8 cellular contexts compared by ENCODE assay signal in the genomic region with DNA sequence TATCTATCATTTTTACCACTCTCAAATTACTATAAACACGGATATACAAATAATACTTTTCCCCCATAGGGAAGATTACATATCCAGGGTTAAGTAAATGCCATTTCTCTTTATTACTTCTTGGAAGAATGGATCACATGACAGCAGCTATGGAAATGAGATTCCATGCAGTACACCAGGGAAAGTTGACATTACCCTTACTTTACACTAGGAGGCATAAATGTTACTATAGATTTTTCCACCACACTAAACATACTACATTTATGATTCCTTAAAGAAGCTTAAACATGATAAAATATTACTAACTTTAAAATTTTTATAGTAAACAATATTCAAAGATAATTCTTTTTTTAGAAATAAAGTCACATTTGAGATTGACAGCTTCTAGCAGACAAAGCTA.
DNase-seq lines count a peak whose midpoint lies in the region; ATAC-seq and TF ChIP-seq lines count a peak whose summit lies in the region.

No MANE protein-coding gene starts in this region.

- no peaks in the 10 kb centered on the region for H3K27me3 ChIP-seq in stomach

- intact Hi-C loops in stomach (cut with DNase I; ENCODE audit: low total_unique reads): no loop called here
- intact Hi-C loops in activated CD8-positive, alpha-beta T cell treated with anti-CD3 and anti-CD28 coated beads for 36 hours (cut with micrococcal nuclease): no loop called here

- 14 to 59% (median 40%) methylated on average over 1 of the region's 1 CpG for WGBS in stomach, 5 donors

- no peaks in the 10 kb centered on the region for H3K27me3 Mint-ChIP-seq in endothelial cell (ENCODE audit: unreplicated experiment)
- no peaks in the 10 kb centered on the region for H3K27me3 Mint-ChIP-seq in activated CD8-positive, alpha-beta T cell treated with anti-CD3 and anti-CD28 coated beads for 36 hours

- TF ChIP-seq EP300 in stomach (IDR thresholded peaks at IDR 0.05): no peak

- H3K9me3 ChIP-seq in stomach: peaks cover 0 to 4% (median 0%) of the 10 kb centered on the region in 4 donors

- peak; percentile 20 for DNase-seq in NCI-H510A treated with DMSO at 0.1 percent for 48 hours (lab: John Stamatoyannopoulos, UW)
- DNase-seq in NCI-H510A (lab: John Stamatoyannopoulos, UW): no peak
- DNase-seq in NCI-H1105 (lab: John Stamatoyannopoulos, UW): peak; percentile 12
- no peak for DNase-seq in endothelial cell (ENCODE audit: low spot score)
- DNase-seq in stomach: no peak
- DNase-seq in activated CD8-positive, alpha-beta T cell treated with anti-CD3 and anti-CD28 coated beads for 36 hours: no peak
- no peak for DNase-seq in stimulated activated CD4-positive, alpha-beta T cell treated with anti-CD3 and anti-CD28 coated beads, Interleukin-2, amount 100 ng/mL, for 24 hours
- DNase-seq in mesenteric fat pad (ENCODE audit: low spot score): no peak

- POLR2A ChIA-PET in activated CD8-positive, alpha-beta T cell treated with anti-CD3 and anti-CD28 coated beads for 36 hours (lab: Charles Lee): interaction anchor here (0.6 kb wide), 2 partner anchors 17 to 38 kb away, joined by 3 read pairs; no protein-coding TSS in a partner anchor

- H3K4me3 ChIP-seq in stomach: no peak overlapping the region

- CTCF ChIA-PET in activated CD8-positive, alpha-beta T cell treated with anti-CD3 and anti-CD28 coated beads for 36 hours (lab: Charles Lee): interaction anchor here (1.5 kb wide), 1 partner anchor 9 kb away, joined by 4 read pairs; no protein-coding TSS in a partner anchor

- peak; percentile 58 for TF ChIP-seq CTCF in endothelial cell (IDR thresholded peaks at IDR 0.05; ENCODE audit: unreplicated experiment)
- TF ChIP-seq CTCF in stomach (IDR thresholded peaks at IDR 0.05): peak in 5 of 7 experiments; percentile 9 to 44 (median 28)
- TF ChIP-seq CTCF in activated CD8-positive, alpha-beta T cell treated with anti-CD3 and anti-CD28 coated beads for 36 hours (IDR thresholded peaks at IDR 0.05): no peak

- H3K27ac ChIP-seq in stomach: no peak overlapping the region

- no peak overlapping the region for H3K27ac Mint-ChIP-seq in endothelial cell (ENCODE audit: unreplicated experiment)
- no peak overlapping the region for H3K27ac Mint-ChIP-seq in activated CD8-positive, alpha-beta T cell treated with anti-CD3 and anti-CD28 coated beads for 36 hours

- H3K36me3 ChIP-seq in stomach: no peaks in the 10 kb centered on the region

- H3K4me3 Mint-ChIP-seq in endothelial cell (ENCODE audit: unreplicated experiment): no peak overlapping the region
- H3K4me3 Mint-ChIP-seq in activated CD8-positive, alpha-beta T cell treated with anti-CD3 and anti-CD28 coated beads for 36 hours: no peak overlapping the region

- H3K4me1 Mint-ChIP-seq in endothelial cell (ENCODE audit: unreplicated experiment): no peaks in the 10 kb centered on the region
- H3K4me1 Mint-ChIP-seq in activated CD8-positive, alpha-beta T cell treated with anti-CD3 and anti-CD28 coated beads for 36 hours (ENCODE audit: low read depth): no peaks in the 10 kb centered on the region

- H3K36me3 Mint-ChIP-seq in endothelial cell (ENCODE audit: low read depth, unreplicated experiment): no peaks in the 10 kb centered on the region
- no peaks in the 10 kb centered on the region for H3K36me3 Mint-ChIP-seq in activated CD8-positive, alpha-beta T cell treated with anti-CD3 and anti-CD28 coated beads for 36 hours (ENCODE audit: low read depth)

- no peak for TF ChIP-seq POLR2A in stomach (IDR thresholded peaks at IDR 0.05)

- ATAC-seq in activated CD8-positive, alpha-beta T cell treated with anti-CD3 and anti-CD28 coated beads for 36 hours: no peak

- no peaks in the 10 kb centered on the region for H3K4me1 ChIP-seq in stomach

- H3K9me3 Mint-ChIP-seq in endothelial cell (ENCODE audit: unreplicated experiment): peaks cover 12% of the 10 kb centered on the region
- H3K9me3 Mint-ChIP-seq in activated CD8-positive, alpha-beta T cell treated with anti-CD3 and anti-CD28 coated beads for 36 hours: no peaks in the 10 kb centered on the region

Comparison
In these comparisons a context has a peak if more than half of its experiments do, and no peak if none do; other contexts are left out.
1. DNase-seq: peak in NCI-H510A treated with DMSO at 0.1 percent for 48 hours (single experiment) and NCI-H1105 (single experiment); none in NCI-H510A (single experiment), endothelial cell (single experiment), stomach (single experiment), activated CD8-positive, alpha-beta T cell treated with anti-CD3 and anti-CD28 coated beads for 36 hours (single experiment), stimulated activated CD4-positive, alpha-beta T cell treated with anti-CD3 and anti-CD28 coated beads, Interleukin-2, amount 100 ng/mL, for 24 hours (0 of 2) and mesenteric fat pad (single experiment).